ENCODE assay signal across 27 cellular contexts in the genomic region with DNA sequence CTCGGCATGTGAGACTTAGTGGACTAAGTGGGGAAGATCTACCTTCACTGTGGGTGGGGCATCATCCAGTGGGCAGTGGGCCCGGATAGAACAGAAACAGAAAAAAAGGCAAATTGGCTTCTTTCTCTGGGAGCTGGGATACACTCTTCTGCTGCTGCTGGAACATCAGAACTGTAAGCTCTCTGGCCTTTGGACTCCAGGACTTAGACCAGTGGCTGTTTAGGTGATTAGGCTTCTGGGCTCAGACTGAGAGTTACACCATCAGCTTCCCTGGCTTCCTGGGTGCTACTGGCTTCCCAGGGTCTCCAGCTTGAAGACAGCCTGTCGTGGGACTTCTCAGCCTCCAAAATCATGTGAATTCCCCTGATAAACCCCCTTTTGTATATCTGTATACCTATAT.
"Had no signal": no experiment of that assay in that cellular context is flagged by ENCODE, and none has a peak within 500 bp of the region (broad histone marks: within the 10 kb centered on the region; RNA-seq: fewer than 3 reads in every experiment).

No MANE protein-coding gene starts in this region.

- H3K36me3 Mint-ChIP-seq: natural killer cell; neural progenitor cell; stimulated activated effector memory CD8-positive, alpha-beta T cell treated with anti-CD3 and anti-CD28 coated beads, Interleukin-12 subunit alpha, Interleukin-12 subunit beta, amount 100 ng/mL, for 72 hours; stimulated activated naive B cell treated with anti-CD40 and anti-IgM and Interleukin-4, amounts not matched to agents 10 μg/mL and 1 μg/mL and 100 μg/mL, for 72 hours had no signal

- H3K4me3 ChIP-seq: neural progenitor cell, ovary, psoas muscle, skin epidermis, stomach, thoracic aorta, thyroid gland, tibial nerve, upper lobe of left lung, vagina had no signal

- H3K4me3 Mint-ChIP-seq: natural killer cell; nephron; neural progenitor cell; stimulated activated effector memory CD8-positive, alpha-beta T cell treated with anti-CD3 and anti-CD28 coated beads, Interleukin-12 subunit alpha, Interleukin-12 subunit beta, amount 100 ng/mL, for 72 hours; stimulated activated naive B cell treated with anti-CD40 and anti-IgM and Interleukin-4, amounts not matched to agents 10 μg/mL and 1 μg/mL and 100 μg/mL, for 72 hours; stimulated activated naive CD8-positive, alpha-beta T cell treated with anti-CD3 and anti-CD28 coated beads, Interleukin-15, Interleukin-2, amounts not matched to agents 100 ng/mL and 50 ng/mL, for 24 hours had no signal

- H3K9ac ChIP-seq: neural progenitor cell, parathyroid adenoma had no signal

- H3K27ac ChIP-seq: neural progenitor cell, ovary, parathyroid adenoma, psoas muscle, skin epidermis, stomach, thoracic aorta, thyroid gland, tibial nerve, upper lobe of left lung, vagina had no signal

- H3K27me3 ChIP-seq: neural progenitor cell, ovary, stomach, thyroid gland, tibial nerve, upper lobe of left lung, vagina had no signal

- ATAC-seq: natural killer cell; psoas muscle; right cardiac atrium; sciatic nerve; stimulated activated effector memory CD8-positive, alpha-beta T cell treated with anti-CD3 and anti-CD28 coated beads, Interleukin-12 subunit alpha, Interleukin-12 subunit beta, amount 100 ng/mL, for 72 hours; stimulated activated naive B cell treated with anti-CD40 and anti-IgM and Interleukin-4, amounts not matched to agents 10 μg/mL and 1 μg/mL and 100 μg/mL, for 72 hours had no signal

- H3K9me3 Mint-ChIP-seq: natural killer cell; stimulated activated effector memory CD8-positive, alpha-beta T cell treated with anti-CD3 and anti-CD28 coated beads, Interleukin-12 subunit alpha, Interleukin-12 subunit beta, amount 100 ng/mL, for 72 hours; stimulated activated naive CD8-positive, alpha-beta T cell treated with anti-CD3 and anti-CD28 coated beads, Interleukin-15, Interleukin-2, amounts not matched to agents 100 ng/mL and 50 ng/mL, for 24 hours had no signal

- H3K4me1 ChIP-seq: neural progenitor cell, parathyroid adenoma, psoas muscle, stomach, thyroid gland, tibial nerve, upper lobe of left lung, vagina had no signal

- H3K27ac Mint-ChIP-seq: natural killer cell; nephron; neural progenitor cell; progenitor cell of endocrine pancreas; stimulated activated effector memory CD8-positive, alpha-beta T cell treated with anti-CD3 and anti-CD28 coated beads, Interleukin-12 subunit alpha, Interleukin-12 subunit beta, amount 100 ng/mL, for 72 hours; stimulated activated naive B cell treated with anti-CD40 and anti-IgM and Interleukin-4, amounts not matched to agents 10 μg/mL and 1 μg/mL and 100 μg/mL, for 72 hours; stimulated activated naive CD8-positive, alpha-beta T cell treated with anti-CD3 and anti-CD28 coated beads, Interleukin-15, Interleukin-2, amounts not matched to agents 100 ng/mL and 50 ng/mL, for 24 hours had no signal

- H3K9me3 ChIP-seq: ovary, psoas muscle, thoracic aorta, thyroid gland, upper lobe of left lung, vagina had no signal

- DNase-seq: natural killer cell; occipital lobe; ovary; posterior cingulate gyrus; psoas muscle; right cardiac atrium; stimulated activated CD4-positive, alpha-beta T cell treated with anti-CD3 and anti-CD28 coated beads, Interleukin-15, amount 100 ng/mL, for 24 hours; stimulated activated CD4-positive, alpha-beta T cell treated with anti-CD3 and anti-CD28 coated beads, Interleukin-2, amount 100 ng/mL, for 24 hours; stimulated activated CD4-positive, alpha-beta T cell treated with anti-CD3 and anti-CD28 coated beads, Interleukin-2, amount 100 ng/mL, for 48 hours; stimulated activated CD4-positive, alpha-beta T cell treated with anti-CD3 and anti-CD28 coated beads, Interleukin-4, amount 100 ng/mL, for 24 hours; stimulated activated naive B cell treated with anti-CD40 and anti-IgM and Interleukin-4, amounts not matched to agents 10 μg/mL and 1 μg/mL and 100 μg/mL, for 72 hours; stimulated activated naive CD4-positive, alpha-beta T cell treated with Interleukin-2 at 50 U/mL for 16 hours; stomach; thyroid gland; trophoblast cell had no signal

- H3K36me3 ChIP-seq: neural progenitor cell, ovary, stomach, thoracic aorta, thyroid gland, tibial nerve, upper lobe of left lung, vagina had no signal

- H3K4me1 Mint-ChIP-seq: neural progenitor cell; stimulated activated effector memory CD8-positive, alpha-beta T cell treated with anti-CD3 and anti-CD28 coated beads, Interleukin-12 subunit alpha, Interleukin-12 subunit beta, amount 100 ng/mL, for 72 hours had no signal
